In genomic region chr7:17524746-17525145, GRCh38 we compare ENCODE assay signal across 14 cellular contexts.
A peak's percentile ranks its signal among the peaks of the same experiment; 100 is the strongest.
DNase-seq lines count a peak whose midpoint lies in the region; ATAC-seq and TF ChIP-seq lines count a peak whose summit lies in the region.
"Had no signal": no experiment of that assay in that cellular context is flagged by ENCODE, and none has a peak within 500 bp of the region (broad histone marks: within the 10 kb centered on the region; RNA-seq: fewer than 3 reads in every experiment).

No MANE protein-coding gene starts in this region.

- intact Hi-C loops in left cardiac atrium (cut with DNase I): no loop called here

- no peak overlapping the region for H3K4me3 Mint-ChIP-seq in neural crest cell
- H3K4me3 Mint-ChIP-seq: CD4-positive, alpha-beta T cell had no signal

- H3K4me3 ChIP-seq in choroid plexus epithelial cell (ENCODE audit: low read depth, low read length): no peak overlapping the region
- H3K4me3 ChIP-seq: adrenal gland, SK-N-MC had no signal

- H3K27ac Mint-ChIP-seq in neural crest cell (ENCODE audit: unreplicated experiment): peak overlapping the region; percentile 19
- H3K27ac Mint-ChIP-seq: CD4-positive, alpha-beta T cell had no signal

- DNase-seq in Daoy (ENCODE audit: low read depth) (peak; percentile 52), LHCN-M2 (ENCODE audit: low read depth) (peak; percentile 76), choroid plexus epithelial cell (ENCODE audit: low read depth) (peak; percentile 80), neural crest cell (ENCODE audit: low read depth, low spot score) (no peak), iPS-NIHi11 (ENCODE audit: low spot score) (no peak), COR-L47 (lab: John Stamatoyannopoulos, UW) (no peak), left cardiac atrium (no peak)
- DNase-seq: CD4-positive, alpha-beta T cell; GDM1; kidney; stimulated activated naive CD8-positive, alpha-beta T cell treated with anti-CD3 and anti-CD28 coated beads, Interleukin-15, Interleukin-2, amounts not matched to agents 100 U/mL and 50 U/mL, for 24 hours had no signal

- peaks cover 6% of the 10 kb centered on the region for H3K9me3 Mint-ChIP-seq in neural crest cell
- H3K9me3 Mint-ChIP-seq: CD4-positive, alpha-beta T cell had no signal

- TF ChIP-seq CTCF in choroid plexus epithelial cell (conservative IDR thresholded peaks at IDR 0.05; ENCODE audit: low read depth, low read length) (no peak), neural crest cell (conservative IDR thresholded peaks at IDR 0.05) (no peak)

- H3K27me3 Mint-ChIP-seq in neural crest cell (ENCODE audit: low read depth): no peaks in the 10 kb centered on the region
- H3K27me3 Mint-ChIP-seq: CD4-positive, alpha-beta T cell had no signal

- no peaks in the 10 kb centered on the region for H3K36me3 Mint-ChIP-seq in neural crest cell (ENCODE audit: low read depth)

- ATAC-seq in HG02970 (IDR thresholded peaks at IDR 0.05; ENCODE audit: low FRiP score, unreplicated experiment) (no peak), left cardiac atrium (no peak)
- ATAC-seq: stimulated activated naive CD8-positive, alpha-beta T cell treated with anti-CD3 and anti-CD28 coated beads, Interleukin-15, Interleukin-2, amounts not matched to agents 100 U/mL and 50 U/mL, for 24 hours had no signal

- H3K4me1 Mint-ChIP-seq in neural crest cell: peaks cover 8% of the 10 kb centered on the region

Comparison
In these comparisons a context has a peak if more than half of its experiments do, and no peak if none do; other contexts are left out.
1. DNase-seq: peak in Daoy (single experiment), LHCN-M2 (single experiment) and choroid plexus epithelial cell (single experiment); none in neural crest cell (single experiment), iPS-NIHi11 (single experiment), COR-L47 (single experiment) and left cardiac atrium (single experiment).